Comparison of ENCODE assay signal across 7 cellular contexts in the genomic region with DNA sequence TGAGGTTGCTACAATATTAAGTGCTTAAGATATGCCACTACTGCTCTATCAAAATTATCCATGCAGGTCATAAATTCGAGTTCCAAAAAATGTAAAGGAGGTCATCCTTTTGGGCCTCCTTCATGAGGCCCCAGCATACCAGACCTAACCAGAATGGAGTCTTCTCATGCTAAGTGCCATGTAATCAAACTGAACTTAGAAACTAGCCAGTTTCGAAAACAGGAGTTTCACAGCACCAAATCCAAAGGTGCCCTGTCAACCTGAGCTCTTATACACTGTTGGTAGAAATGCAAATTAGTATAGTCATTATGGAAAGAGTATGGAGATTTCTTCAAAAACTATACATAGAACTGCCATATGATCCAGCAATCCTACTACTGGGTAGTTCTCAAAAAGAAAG.
"Had no signal": no experiment of that assay in that cellular context is flagged by ENCODE, and none has a peak within 500 bp of the region (broad histone marks: within the 10 kb centered on the region; RNA-seq: fewer than 3 reads in every experiment).

No MANE protein-coding gene starts in this region.

- DNase-seq: GM23248, H9, HCEC 1CT, KBM-7 had no signal

- H2AFZ ChIP-seq: GM23248 had no signal

- H3K27ac Mint-ChIP-seq: H9, IgD-negative memory B cell had no signal

- H3K9me3 Mint-ChIP-seq: H9, IgD-negative memory B cell had no signal

- H3K27ac ChIP-seq: GM23248, HL-60 had no signal

- H3K27me3 Mint-ChIP-seq: IgD-negative memory B cell had no signal

- H3K4me3 ChIP-seq: GM23248 had no signal

- H3K4me3 Mint-ChIP-seq: H9, IgD-negative memory B cell had no signal

- H3K36me3 Mint-ChIP-seq: IgD-negative memory B cell had no signal

- ATAC-seq: HepG2 had no signal

- H3K9ac ChIP-seq: GM23248 had no signal
